ENCODE assay signal across 14 cellular contexts in the genomic region with DNA sequence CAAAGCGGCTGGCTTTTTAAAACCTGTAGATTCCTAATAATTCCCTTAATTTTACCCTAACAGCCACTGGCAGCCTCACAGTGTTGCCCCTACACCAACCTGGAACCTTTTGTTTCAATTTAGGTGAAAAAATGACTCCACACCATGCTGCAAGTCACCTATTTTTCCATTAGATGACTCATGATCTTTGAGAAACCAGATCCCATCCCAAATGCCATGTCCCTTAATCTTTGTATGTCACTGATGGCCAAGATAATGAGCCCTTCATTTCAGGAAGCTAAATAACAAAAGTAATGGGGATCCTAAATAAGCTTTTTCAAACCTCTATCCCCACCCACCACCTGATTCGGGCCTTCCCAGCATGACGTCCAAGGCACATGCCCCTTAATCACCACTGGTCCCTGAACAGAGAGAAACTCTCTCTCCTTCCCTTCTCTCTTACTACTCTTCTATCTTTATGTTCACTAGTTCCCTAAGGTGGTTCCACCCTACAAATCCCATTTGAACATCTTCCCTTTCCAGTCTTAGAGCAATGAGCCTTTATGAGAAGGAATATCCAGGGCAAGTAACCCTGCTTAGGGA. TPM values are rescaled to one million over a fixed set of nuclear protein-coding genes. Genes with fewer than 3 reads are reported as not detected.
DNase-seq lines count a peak whose midpoint lies in the region; ATAC-seq and TF ChIP-seq lines count a peak whose summit lies in the region.
"Had no signal": no experiment of that assay in that cellular context is flagged by ENCODE, and none has a peak within 500 bp of the region (broad histone marks: within the 10 kb centered on the region; RNA-seq: fewer than 3 reads in every experiment).

No MANE protein-coding gene starts in this region.

- H2BK15ac ChIP-seq in mesenchymal stem cell (ENCODE audit: low read depth, poor library complexity, severe bottlenecking): no peak overlapping the region

- DNase-seq in Panc1 (ENCODE audit: low read depth, low spot score) (no peak), mesenchymal stem cell (no peak), RKO (ENCODE audit: low spot score) (no peak), WERI-Rb-1 (no peak), NCI-H1417 treated with DMSO at 0.1 percent for 48 hours (lab: John Stamatoyannopoulos, UW) (no peak)
- DNase-seq: CD4-positive, alpha-beta memory T cell; DMS79 treated with DMSO at 0.1 percent for 48 hours; NCI-H1436 treated with DMSO at 0.1 percent for 48 hours; NCI-H524; SIG-M5 had no signal

- no peaks in the 10 kb centered on the region for H3K9me3 ChIP-seq in HEK293 (ENCODE audit: control insufficient read depth, insufficient read depth, low read depth, low read length)
- no peaks in the 10 kb centered on the region for H3K9me3 ChIP-seq in Panc1 (ENCODE audit: control insufficient read depth, insufficient read depth, low read depth, low read length)
- H3K9me3 ChIP-seq in mesenchymal stem cell (ENCODE audit: control insufficient read depth, low read length): no peaks in the 10 kb centered on the region
- H3K9me3 ChIP-seq in WERI-Rb-1 (ENCODE audit: severe bottlenecking): no peaks in the 10 kb centered on the region

- H4K91ac ChIP-seq in mesenchymal stem cell (ENCODE audit: low read length): no peak overlapping the region

- H2BK5ac ChIP-seq in mesenchymal stem cell (ENCODE audit: low read depth, low read length, poor library complexity, severe bottlenecking): no peak overlapping the region

- H3K79me1 ChIP-seq in mesenchymal stem cell (replicated peaks; ENCODE audit: low read length, poor library complexity, severe bottlenecking): peaks cover 13% of the 10 kb centered on the region

- in situ Hi-C loops in Panc1 (cut with HindIII; ENCODE audit: low pct_unique_long_range_greater_than_20kb, low sequenced_read_pairs): no loop called here

- H3K4me3 ChIP-seq in HEK293 (ENCODE audit: low read depth, low read length): no peak overlapping the region
- no peak overlapping the region for H3K4me3 ChIP-seq in Panc1 (ENCODE audit: low read depth in 2 of 2, low read length in 2 of 2)
- no peak overlapping the region for H3K4me3 ChIP-seq in mesenchymal stem cell (ENCODE audit: insufficient read depth in 1 of 2, low read depth in 1 of 2, low read length in 2 of 2)
- H3K4me3 ChIP-seq in rectal smooth muscle tissue (ENCODE audit: low read length): peak overlapping the region; percentile 8
- H3K4me3 ChIP-seq in WERI-Rb-1 (ENCODE audit: low read depth, low read length): no peak overlapping the region

- CTCF ChIA-PET in HEK293 (lab: Yijun Ruan, JAX): no interaction called here
- CTCF ChIA-PET in Panc1 (lab: Charles Lee): no interaction called here

- no peak overlapping the region for H4K8ac ChIP-seq in mesenchymal stem cell (ENCODE audit: low read length)

- H3K4me1 ChIP-seq in HEK293 (ENCODE audit: control insufficient read depth, insufficient read depth, low read length) (peaks cover 33% of the 10 kb centered on the region), Panc1 (ENCODE audit: control insufficient read depth, insufficient read depth, low read length) (peaks cover 45% of the 10 kb centered on the region), mesenchymal stem cell (ENCODE audit: control insufficient read depth, insufficient read depth, low read depth, low read length) (peaks cover 6% of the 10 kb centered on the region), rectal smooth muscle tissue (ENCODE audit: control insufficient read depth, insufficient read depth, low read length) (peaks cover 9% of the 10 kb centered on the region)

- H3K27me3 ChIP-seq in Panc1 (ENCODE audit: control insufficient read depth, insufficient read depth, low read length) (no peaks in the 10 kb centered on the region), mesenchymal stem cell (ENCODE audit: control insufficient read depth in 1 of 2, insufficient read depth in 1 of 2, low read length in 2 of 2) (no peaks in the 10 kb centered on the region), rectal smooth muscle tissue (ENCODE audit: control insufficient read depth, insufficient read depth, low read length) (no peaks in the 10 kb centered on the region), WERI-Rb-1 (ENCODE audit: insufficient read depth, low read depth, severe bottlenecking) (no peaks in the 10 kb centered on the region)

- H2AK5ac ChIP-seq in mesenchymal stem cell (ENCODE audit: low read length, severe bottlenecking): peak overlapping the region; percentile 56

- H3K27ac ChIP-seq in HEK293 (ENCODE audit: extremely low read depth, low read depth, low read length) (no peak overlapping the region; the same call in 1 of the 2 replicates), Panc1 (ENCODE audit: low read length) (peak overlapping the region; percentile 79; the same call in 1 of the 2 replicates), mesenchymal stem cell (ENCODE audit: low read length, poor library complexity, severe bottlenecking) (peak overlapping the region; percentile 72), rectal smooth muscle tissue (ENCODE audit: low read depth, low read length) (no peak overlapping the region), WERI-Rb-1 (no peak overlapping the region)

- 81% methylated on average over 3 of the region's 3 CpGs for WGBS in mesenchymal stem cell

- no peak overlapping the region for H3K23ac ChIP-seq in mesenchymal stem cell (ENCODE audit: low read length in 2 of 2)

- no peak overlapping the region for H2BK120ac ChIP-seq in mesenchymal stem cell (ENCODE audit: low read depth, low read length)

- no peaks in the 10 kb centered on the region for H3K36me3 ChIP-seq in HEK293 (ENCODE audit: control insufficient read depth in 2 of 2, insufficient read depth in 1 of 2, low read length in 2 of 2)
- no peaks in the 10 kb centered on the region for H3K36me3 ChIP-seq in Panc1 (ENCODE audit: control insufficient read depth, insufficient read depth, low read length)
- H3K36me3 ChIP-seq in mesenchymal stem cell (ENCODE audit: control insufficient read depth in 1 of 2, insufficient read depth in 2 of 2, low read depth in 1 of 2, low read length in 2 of 2): no peaks in the 10 kb centered on the region
- no peaks in the 10 kb centered on the region for H3K36me3 ChIP-seq in rectal smooth muscle tissue (ENCODE audit: control insufficient read depth, insufficient read depth, low read length)
- H3K36me3 ChIP-seq in WERI-Rb-1: no peaks in the 10 kb centered on the region

- no peak overlapping the region for H3K14ac ChIP-seq in mesenchymal stem cell (ENCODE audit: low read length in 2 of 2)

- H3K18ac ChIP-seq in mesenchymal stem cell (ENCODE audit: low read depth in 1 of 2, low read length in 2 of 2): no peak overlapping the region

- TSS peak; percentile 6 for BruUV-seq in Panc1 (replicated peaks; lab: Mats Ljungman, UMichigan)

- H3K4me2 ChIP-seq in mesenchymal stem cell (ENCODE audit: low read length, poor library complexity, severe bottlenecking): no peak overlapping the region

- no peak overlapping the region for H3K9ac ChIP-seq in mesenchymal stem cell (ENCODE audit: low read length)
- no peak overlapping the region for H3K9ac ChIP-seq in rectal smooth muscle tissue (ENCODE audit: low read length)

- ATAC-seq in Panc1 (no peak), GM18909 (IDR thresholded peaks at IDR 0.05; ENCODE audit: poor library complexity, unreplicated experiment) (no peak)
- ATAC-seq: HCT116 had no signal

- intact Hi-C loops in Panc1 (cut with micrococcal nuclease; ENCODE audit: unreplicated experiment): no loop called here

- H2AFZ ChIP-seq in mesenchymal stem cell (ENCODE audit: low read depth, low read length): no peak overlapping the region

- POLR2A ChIA-PET in HEK293 (lab: Yijun Ruan, JAX) (no interaction called here), Panc1 (lab: Charles Lee) (no interaction called here)

- no peak for TF ChIP-seq CTCF in HEK293 (tag by site-specific recombination; IDR thresholded peaks at IDR 0.05)
- no peak for TF ChIP-seq CTCF in Panc1 (IDR thresholded peaks at IDR 0.05)
- TF ChIP-seq CTCF in WERI-Rb-1 (IDR thresholded peaks at IDR 0.05; ENCODE audit: low read depth, low read length): no peak

- no peak overlapping the region for H2BK12ac ChIP-seq in mesenchymal stem cell (ENCODE audit: low read length in 2 of 2)

- no peak overlapping the region for H3K4ac ChIP-seq in mesenchymal stem cell (ENCODE audit: low read depth in 1 of 2, low read length in 2 of 2)

TF ChIP-seq in HEK293, 187 proteins besides CTCF, POLR2A, EP300 and RAD21 (continues in another document):
- peak; percentile 88 for TF ChIP-seq ZBTB48 (tag by site-specific recombination; IDR thresholded peaks at IDR 0.05)
- TF ChIP-seq GLI4 (tag by site-specific recombination; IDR thresholded peaks at IDR 0.05): no peak
- peak; percentile 36 for TF ChIP-seq SP3 (tag by site-specific recombination; IDR thresholded peaks at IDR 0.05)
- TF ChIP-seq, protein P1, sequence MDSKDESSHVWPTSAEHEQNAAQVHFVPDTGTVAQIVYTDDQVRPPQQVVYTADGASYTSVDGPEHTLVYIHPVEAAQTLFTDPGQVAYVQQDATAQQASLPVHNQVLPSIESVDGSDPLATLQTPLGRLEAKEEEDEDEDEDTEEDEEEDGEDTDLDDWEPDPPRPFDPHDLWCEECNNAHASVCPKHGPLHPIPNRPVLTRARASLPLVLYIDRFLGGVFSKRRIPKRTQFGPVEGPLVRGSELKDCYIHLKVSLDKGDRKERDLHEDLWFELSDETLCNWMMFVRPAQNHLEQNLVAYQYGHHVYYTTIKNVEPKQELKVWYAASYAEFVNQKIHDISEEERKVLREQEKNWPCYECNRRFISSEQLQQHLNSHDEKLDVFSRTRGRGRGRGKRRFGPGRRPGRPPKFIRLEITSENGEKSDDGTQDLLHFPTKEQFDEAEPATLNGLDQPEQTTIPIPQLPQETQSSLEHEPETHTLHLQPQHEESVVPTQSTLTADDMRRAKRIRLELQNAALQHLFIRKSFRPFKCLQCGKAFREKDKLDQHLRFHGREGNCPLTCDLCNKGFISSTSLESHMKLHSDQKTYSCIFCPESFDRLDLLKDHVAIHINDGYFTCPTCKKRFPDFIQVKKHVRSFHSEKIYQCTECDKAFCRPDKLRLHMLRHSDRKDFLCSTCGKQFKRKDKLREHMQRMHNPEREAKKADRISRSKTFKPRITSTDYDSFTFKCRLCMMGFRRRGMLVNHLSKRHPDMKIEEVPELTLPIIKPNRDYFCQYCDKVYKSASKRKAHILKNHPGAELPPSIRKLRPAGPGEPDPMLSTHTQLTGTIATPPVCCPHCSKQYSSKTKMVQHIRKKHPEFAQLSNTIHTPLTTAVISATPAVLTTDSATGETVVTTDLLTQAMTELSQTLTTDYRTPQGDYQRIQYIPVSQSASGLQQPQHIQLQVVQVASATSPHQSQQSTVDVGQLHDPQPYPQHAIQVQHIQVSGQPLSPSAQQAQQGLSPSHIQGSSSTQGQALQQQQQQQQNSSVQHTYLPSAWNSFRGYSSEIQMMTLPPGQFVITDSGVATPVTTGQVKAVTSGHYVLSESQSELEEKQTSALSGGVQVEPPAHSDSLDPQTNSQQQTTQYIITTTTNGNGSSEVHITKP (tag by site-specific recombination; IDR thresholded peaks at IDR 0.05): peak; percentile 28; the same call in 1 of the 2 replicates
- no peak for TF ChIP-seq ZNF23 (tag by site-specific recombination; IDR thresholded peaks at IDR 0.05; ENCODE audit: borderline replicate concordance)
- no peak for TF ChIP-seq ZSCAN23 (tag by site-specific recombination; IDR thresholded peaks at IDR 0.05)

RNA-seq across cellular contexts. Expression of a gene that starts 33.6 kb away (rescaled TPM):
- total RNA-seq in Panc1 (2021; ENCODE audit: unreplicated experiment): 37.5 TPM
- polyA plus RNA-seq in Panc1 (2012; ENCODE audit: insufficient read length): 22.8 TPM
- 29.0 TPM for polyA plus RNA-seq in mesenchymal stem cell (2013, experiment 1 of 2)
- polyA plus RNA-seq in mesenchymal stem cell (2013, experiment 2 of 2): 27.7 TPM
- total RNA-seq: CD4-positive, alpha-beta memory T cell had no signal
- polyA plus RNA-seq: CD4-positive, alpha-beta memory T cell had no signal

Comparison
In these comparisons a context has a peak if more than half of its experiments do, and no peak if none do; other contexts are left out.
1. H3K27ac ChIP-seq: peak in Panc1 (single experiment) and mesenchymal stem cell (single experiment); none in HEK293 (single experiment), rectal smooth muscle tissue (single experiment) and WERI-Rb-1 (single experiment).